8 cellular contexts compared by ENCODE assay signal in the genomic region with DNA sequence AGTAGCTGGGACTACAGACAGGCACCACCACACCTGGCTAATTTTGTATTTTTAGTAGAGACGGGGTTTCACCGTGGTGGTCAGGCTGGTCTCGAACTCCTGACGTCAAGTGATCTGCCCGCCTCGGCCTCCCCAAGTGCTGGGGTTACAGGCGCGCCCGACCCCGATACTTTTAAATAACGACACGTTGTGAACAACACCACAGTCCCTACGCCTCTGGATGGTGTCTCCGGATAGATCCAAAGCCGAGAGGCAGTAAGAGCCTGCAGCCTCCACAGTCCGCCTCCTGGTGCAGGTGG. TPM values are rescaled to one million over a fixed set of nuclear protein-coding genes. Genes with fewer than 3 reads are reported as not detected.
A peak's percentile ranks its signal among the peaks of the same experiment; 100 is the strongest.
DNase-seq lines count a peak whose midpoint lies in the region; ATAC-seq, FAIRE-seq and TF ChIP-seq lines count a peak whose summit lies in the region.
"Not testable (repeated sequence)": the region's sequence is repeated elsewhere in the genome, so short reads cannot be mapped to it uniquely, and the experiment has no call there.

No MANE protein-coding gene starts in this region.

- peak overlapping the region; percentile 62 to 72 (median 64) for H3K4me3 Mint-ChIP-seq in T-cell
- H3K4me3 Mint-ChIP-seq in astrocyte (ENCODE audit: unreplicated experiment), result peak overlapping the region; percentile 80

- WGBS in esophagus muscularis mucosa, result no CpG with 5 or more reads among the region's 16 CpGs
- 44% methylated on average over 16 of the region's 16 CpGs for WGBS in HepG2 (ENCODE audit: low lambda C conversion rate)
- 10% methylated on average over 16 of the region's 16 CpGs for WGBS in pancreas, 2 donors
- 6% methylated on average over 16 of the region's 16 CpGs; no CpG with 5 or more reads in 1 of the 2 donors for WGBS in transverse colon (ENCODE audit: low coverage in 1 of 2), 2 donors

- TF ChIP-seq POLR2A in esophagus muscularis mucosa (IDR thresholded peaks at IDR 0.05; ENCODE audit: low read depth); HepG2 (IDR thresholded peaks at IDR 0.05; ENCODE audit: insufficient read depth in 1 of 2, low read depth in 2 of 2, low read length in 2 of 2); transverse colon (IDR thresholded peaks at IDR 0.05): not testable (repeated sequence)

- intact Hi-C loops in esophagus muscularis mucosa (cut with DNase I); HepG2 (cut with micrococcal nuclease; ENCODE audit: unreplicated experiment); pancreas (cut with DNase I); transverse colon (cut with DNase I; ENCODE audit: low total_unique reads): not testable (repeated sequence)

- not testable (repeated sequence) for H3K27me3 Mint-ChIP-seq in T-cell; astrocyte (ENCODE audit: low read depth, unreplicated experiment)

- peaks cover 33% of the 10 kb centered on the region for H3K4me1 ChIP-seq in DND-41 (ENCODE audit: insufficient read depth, low read length)
- H3K4me1 ChIP-seq in astrocyte (ENCODE audit: insufficient read depth, low read length), result peaks cover 18% of the 10 kb centered on the region
- peaks cover 4 to 26% (median 21%) of the 10 kb centered on the region in 4 donors for H3K4me1 ChIP-seq in esophagus muscularis mucosa
- H3K4me1 ChIP-seq in HepG2 (ENCODE audit: insufficient read depth, low read length), result peaks cover 58% of the 10 kb centered on the region
- H3K4me1 ChIP-seq in pancreas, result peaks cover 0 to 13% (median 0%) of the 10 kb centered on the region in 3 donors
- H3K4me1 ChIP-seq in transverse colon, result peaks cover 3 to 22% (median 14%) of the 10 kb centered on the region in 4 donors

- H2AFZ ChIP-seq in DND-41 (ENCODE audit: low read depth, low read length), result peak overlapping the region; percentile 88
- H2AFZ ChIP-seq in astrocyte (ENCODE audit: low read depth, low read length), result peak overlapping the region; percentile 83
- not testable (repeated sequence) for H2AFZ ChIP-seq in HepG2 (ENCODE audit: low read length)

- H3K4me3 ChIP-seq in DND-41 (ENCODE audit: low read depth in 1 of 2, low read length in 2 of 2), result peak overlapping the region; percentile 66 to 87; a peak in 3 of 4 replicates
- H3K4me3 ChIP-seq in astrocyte (ENCODE audit: insufficient read depth, low read depth, low read length), result peak overlapping the region; percentile 64
- peak overlapping the region; percentile 82 to 89 (median 86) for H3K4me3 ChIP-seq in esophagus muscularis mucosa
- peak overlapping the region; percentile 81 to 86 (median 83) for H3K4me3 ChIP-seq in HepG2 (replicated peaks in 1 of 3; ENCODE audit: insufficient read depth in 1 of 3, low read depth in 2 of 3, low read length in 3 of 3)
- peak overlapping the region; percentile 72 to 92 (median 82) for H3K4me3 ChIP-seq in pancreas
- H3K4me3 ChIP-seq in transverse colon, result peak overlapping the region; percentile 56 to 89 (median 69)

- not testable (repeated sequence) for TF ChIP-seq CTCF in DND-41 (IDR thresholded peaks at IDR 0.05; ENCODE audit: borderline replicate concordance, extremely low read depth, low read length, poor library complexity, severe bottlenecking); astrocyte (IDR thresholded peaks at IDR 0.05; ENCODE audit: insufficient read depth, low read depth, low read length); esophagus muscularis mucosa (IDR thresholded peaks at IDR 0.05); HepG2 (CRISPR knock-in tag; IDR thresholded peaks at IDR 0.05); pancreas (IDR thresholded peaks at IDR 0.05); transverse colon (IDR thresholded peaks at IDR 0.05)

- FAIRE-seq in astrocyte (lab: Jason Lieb, UNC); HepG2 (lab: Jason Lieb, UNC); pancreas (lab: Jason Lieb, UNC): not testable (repeated sequence)

- CTCF ChIA-PET in T-cell (lab: Charles Lee), result interaction anchor here in 1 of 2 donors (0.5 kb wide), 1 partner anchor 19 kb away, joined by 3 read pairs; no protein-coding TSS in a partner anchor
- CTCF ChIA-PET in HepG2 (lab: Yijun Ruan, JAX; ENCODE audit: low intra/inter-chr PET ratio, low total read pairs), result not testable (repeated sequence)

- H3K4me2 ChIP-seq in DND-41 (ENCODE audit: insufficient read depth, low read length), result peak overlapping the region; percentile 98
- peak overlapping the region; percentile 97 for H3K4me2 ChIP-seq in astrocyte (ENCODE audit: low read length)
- H3K4me2 ChIP-seq in HepG2 (ENCODE audit: low read depth, low read length), result peak overlapping the region; percentile 70

- ATAC-seq in DND-41 (ENCODE audit: insufficient read depth, low read depth) (peak; percentile 54), HG03280 (IDR thresholded peaks at IDR 0.05; ENCODE audit: unreplicated experiment) (peak; percentile 14), T-cell (replicated peaks in 1 of 4) (peak in 1 of 4 experiments; percentile 8), HepG2 (peak; percentile 50), pancreas (peak in 2 of 4 donors; percentile 31 to 33)

- in situ Hi-C loops in HepG2 (cut with HindIII; ENCODE audit: extremely low pct_ligation_motif_present, low pct_unique_long_range_greater_than_20kb); transverse colon (cut with MboI; ENCODE audit: low pct_ligation_motif_present in 1 of 4, low pct_unique_long_range_greater_than_20kb in 1 of 4, low sequenced_read_pairs in 3 of 4): not testable (repeated sequence)

- peaks cover 0 to 17% (median 6%) of the 10 kb centered on the region in 3 donors for H3K4me1 Mint-ChIP-seq in T-cell
- H3K4me1 Mint-ChIP-seq in astrocyte (ENCODE audit: low read depth, unreplicated experiment), result not testable (repeated sequence)

- H3K9me3 ChIP-seq in DND-41 (ENCODE audit: insufficient read depth, low read length, severe bottlenecking); astrocyte (ENCODE audit: insufficient read depth, low read depth, low read length); esophagus muscularis mucosa; HepG2 (ENCODE audit: low read length); pancreas; transverse colon: not testable (repeated sequence)

- H3K9me3 Mint-ChIP-seq in T-cell; astrocyte (ENCODE audit: unreplicated experiment): not testable (repeated sequence)

- not testable (repeated sequence) for DNase-seq in DND-41; T-cell; astrocyte (ENCODE audit: low read depth); esophagus muscularis mucosa (ENCODE audit: extremely low spot score); HepG2 (ENCODE audit: low spot score); transverse colon
- DNase-seq in pancreas, result peak in 1 of 6 donors; percentile 26

- POLR2A ChIA-PET in T-cell (lab: Charles Lee); HepG2 (lab: Yijun Ruan, JAX): not testable (repeated sequence)

- not testable (repeated sequence) for H4K20me1 ChIP-seq in DND-41 (ENCODE audit: insufficient read depth, low read length); HepG2 (ENCODE audit: insufficient read depth, low read length)
- H4K20me1 ChIP-seq in astrocyte (ENCODE audit: insufficient read depth, low read length), result peaks cover 43% of the 10 kb centered on the region

- H3K9ac ChIP-seq in DND-41 (ENCODE audit: low read depth, low read length), result peak overlapping the region; percentile 81
- peak overlapping the region; percentile 82 for H3K9ac ChIP-seq in astrocyte (ENCODE audit: low read length)
- H3K9ac ChIP-seq in HepG2 (ENCODE audit: insufficient read depth, low read depth, low read length), result peak overlapping the region; percentile 88

- H3K36me3 ChIP-seq in DND-41 (ENCODE audit: insufficient read depth, low read length); astrocyte (ENCODE audit: insufficient read depth, low read length); esophagus muscularis mucosa; HepG2 (replicated peaks in 1 of 2; ENCODE audit: control insufficient read depth in 1 of 2, insufficient read depth in 2 of 2, low read length in 2 of 2); pancreas; transverse colon: not testable (repeated sequence)

- H3K27ac ChIP-seq in DND-41 (ENCODE audit: low read length), result peak overlapping the region; percentile 66
- H3K27ac ChIP-seq in astrocyte (ENCODE audit: low read depth, low read length), result peak overlapping the region; percentile 50
- H3K27ac ChIP-seq in esophagus muscularis mucosa (replicated peaks in 1 of 4), result peak overlapping the region; percentile 85 to 93 (median 89)
- peak overlapping the region; percentile 72 for H3K27ac ChIP-seq in HepG2 (ENCODE audit: extremely low read length, insufficient read depth, low read length)
- H3K27ac ChIP-seq in pancreas, result peak overlapping the region; percentile 55 to 66 (median 60)
- H3K27ac ChIP-seq in transverse colon, result peak overlapping the region; percentile 86 to 89 (median 88)

- H3K36me3 Mint-ChIP-seq in T-cell; astrocyte (ENCODE audit: low read depth, unreplicated experiment): not testable (repeated sequence)

- BruUV-seq in HepG2 (replicated peaks; lab: Mats Ljungman, UMichigan), result not testable (repeated sequence)

- H3K27me3 ChIP-seq in DND-41 (ENCODE audit: insufficient read depth, low read length, poor library complexity); astrocyte (ENCODE audit: insufficient read depth, low read length); esophagus muscularis mucosa; HepG2 (ENCODE audit: control insufficient read depth in 1 of 2, insufficient read depth in 2 of 2, low read length in 2 of 2); pancreas; transverse colon: not testable (repeated sequence)

- not testable (repeated sequence) for TF ChIP-seq EP300 in esophagus muscularis mucosa (IDR thresholded peaks at IDR 0.05); HepG2 (IDR thresholded peaks at IDR 0.05; ENCODE audit: low read depth in 2 of 2, low read length in 2 of 2); HepG2 (CRISPR knock-in tag; IDR thresholded peaks at IDR 0.05; ENCODE audit: borderline replicate concordance); transverse colon (IDR thresholded peaks at IDR 0.05; ENCODE audit: low read depth)

- TF ChIP-seq RAD21 in HepG2 (CRISPR knock-in tag; IDR thresholded peaks at IDR 0.05), result not testable (repeated sequence)

- H3K79me2 ChIP-seq in DND-41 (ENCODE audit: insufficient read depth, low read length) (peaks cover 16% of the 10 kb centered on the region), astrocyte (ENCODE audit: insufficient read depth, low read length) (peaks cover 38% of the 10 kb centered on the region), HepG2 (ENCODE audit: insufficient read depth, low read length) (peaks cover 24% of the 10 kb centered on the region)

- not testable (repeated sequence) for H3K27ac Mint-ChIP-seq in T-cell; astrocyte (ENCODE audit: unreplicated experiment)

RNA-seq across cellular contexts. Expression of a gene that starts 0.8 kb away (rescaled TPM):
- total RNA-seq in T-cell (1 to 10 TPM; 1.3 to 3.0 (median 2.2) TPM), astrocyte (25.8 and 26.6 TPM in 2 replicates), esophagus muscularis mucosa (10 to 100 TPM in 1 of 4 donors, 1 to 10 TPM in 3; 2.1 to 10.8 (median 5.1) TPM), HepG2 (2016; rRNA removed; fragmentation: Illumina TruSeq; extraction: Trizol) (16.5 and 25.2 TPM in 2 replicates), pancreas (1 to 10 TPM; 4.7 to 9.0 (median 6.3) TPM), transverse colon (1 to 10 TPM; 3.2 to 6.4 (median 4.1) TPM)
- total RNA-seq in HepG2 (2016; cell fraction: cytosol; rRNA removed; fragmentation: Illumina TruSeq; extraction: Trizol; ENCODE audit: low read depth), result 11.6 and 12.3 TPM in 2 replicates
- total RNA-seq in HepG2 (2016; cell fraction: insoluble cytoplasmic fraction; rRNA removed; fragmentation: Illumina TruSeq; extraction: Trizol), result 16.8 and 25.2 TPM in 2 replicates
- total RNA-seq in HepG2 (2016; cell fraction: membrane; rRNA removed; fragmentation: Illumina TruSeq; extraction: Trizol), result 24.8 and 30.1 TPM in 2 replicates
- total RNA-seq in HepG2 (2016; cell fraction: nucleus; rRNA removed; fragmentation: Illumina TruSeq; extraction: Trizol), result 22.5 and 29.8 TPM in 2 replicates
- polyA plus RNA-seq in HepG2 (2011; rRNA removed) (46.6 and 53.8 TPM in 2 replicates), pancreas (1 to 10 TPM; 3.2 to 6.5 TPM)
- 55.4 and 57.8 TPM in 2 replicates for polyA plus RNA-seq in HepG2 (2011; cell fraction: cytosol; rRNA removed)
- 29.5 and 29.7 TPM in 2 replicates for polyA plus RNA-seq in HepG2 (2011; cell fraction: nucleus; rRNA removed)
- polyA plus RNA-seq in HepG2 (2012), result 28.7 and 29.6 TPM in 2 replicates
- polyA plus RNA-seq in HepG2 (2016; cell fraction: cytosol; fragmentation: Illumina TruSeq; extraction: Trizol; ENCODE audit: low read depth), result 16.6 and 21.9 TPM in 2 replicates
- polyA plus RNA-seq in HepG2 (2016; cell fraction: insoluble cytoplasmic fraction; fragmentation: Illumina TruSeq; extraction: Trizol; ENCODE audit: low read depth), result 21.1 and 27.9 TPM in 2 replicates
- polyA plus RNA-seq in HepG2 (2016; cell fraction: membrane; fragmentation: Illumina TruSeq; extraction: Trizol; ENCODE audit: low read depth), result 30.8 and 33.2 TPM in 2 replicates
- polyA plus RNA-seq in HepG2 (2016; cell fraction: nucleus; fragmentation: Illumina TruSeq; extraction: Trizol; ENCODE audit: insufficient read depth, low read depth), result 48.5 and 49.8 TPM in 2 replicates
- 112 and 176 TPM in 2 replicates for polyA minus RNA-seq in HepG2 (2011; rRNA and poly(A)+ RNA removed; ENCODE audit: low replicate concordance)
- polyA minus RNA-seq in HepG2 (2011; cell fraction: cytosol; rRNA and poly(A)+ RNA removed), result 36.8 and 39.7 TPM in 2 replicates
- 18.0 and 23.5 TPM in 2 replicates for polyA minus RNA-seq in HepG2 (2011; cell fraction: nucleus; rRNA and poly(A)+ RNA removed)

RNA-seq across cellular contexts. Expression of a gene that starts 17.0 kb away (rescaled TPM):
- total RNA-seq in T-cell (10 to 100 TPM; 58.7 to 88.1 (median 70.6) TPM), astrocyte (79.6 and 83.5 TPM in 2 replicates), esophagus muscularis mucosa (10 to 100 TPM; 19.9 to 24.9 (median 22.8) TPM), HepG2 (2016; rRNA removed; fragmentation: Illumina TruSeq; extraction: Trizol) (17.3 and 21.8 TPM in 2 replicates), pancreas (10 to 100 TPM; 25.2 to 42.5 (median 30.9) TPM), transverse colon (10 to 100 TPM; 26.4 to 80.4 (median 47.7) TPM)
- 8.1 and 10.4 TPM in 2 replicates for total RNA-seq in HepG2 (2016; cell fraction: cytosol; rRNA removed; fragmentation: Illumina TruSeq; extraction: Trizol; ENCODE audit: low read depth)
- total RNA-seq in HepG2 (2016; cell fraction: insoluble cytoplasmic fraction; rRNA removed; fragmentation: Illumina TruSeq; extraction: Trizol), result 17.9 and 18.2 TPM in 2 replicates
- total RNA-seq in HepG2 (2016; cell fraction: membrane; rRNA removed; fragmentation: Illumina TruSeq; extraction: Trizol), result 6.2 and 7.3 TPM in 2 replicates
- total RNA-seq in HepG2 (2016; cell fraction: nucleus; rRNA removed; fragmentation: Illumina TruSeq; extraction: Trizol), result 13.4 and 15.3 TPM in 2 replicates
- polyA plus RNA-seq in HepG2 (2011; rRNA removed) (12.5 and 13.3 TPM in 2 replicates), pancreas (10 to 100 TPM in 1 of 2 donors, 1 to 10 TPM in 1; 7.0 to 13.0 TPM)
- 7.6 and 8.0 TPM in 2 replicates for polyA plus RNA-seq in HepG2 (2011; cell fraction: cytosol; rRNA removed)
- polyA plus RNA-seq in HepG2 (2011; cell fraction: nucleus; rRNA removed), result 10.5 and 11.7 TPM in 2 replicates
- polyA plus RNA-seq in HepG2 (2012), result 11.0 and 12.6 TPM in 2 replicates
- 1.3 and 1.4 TPM in 2 replicates for polyA plus RNA-seq in HepG2 (2016; cell fraction: cytosol; fragmentation: Illumina TruSeq; extraction: Trizol; ENCODE audit: low read depth)
- polyA plus RNA-seq in HepG2 (2016; cell fraction: insoluble cytoplasmic fraction; fragmentation: Illumina TruSeq; extraction: Trizol; ENCODE audit: low read depth), result 12.9 and 17.6 TPM in 2 replicates
- 3.0 and 3.4 TPM in 2 replicates for polyA plus RNA-seq in HepG2 (2016; cell fraction: membrane; fragmentation: Illumina TruSeq; extraction: Trizol; ENCODE audit: low read depth)
- polyA plus RNA-seq in HepG2 (2016; cell fraction: nucleus; fragmentation: Illumina TruSeq; extraction: Trizol; ENCODE audit: insufficient read depth, low read depth), result 18.7 and 20.8 TPM in 2 replicates
- polyA minus RNA-seq in HepG2 (2011; rRNA and poly(A)+ RNA removed; ENCODE audit: low replicate concordance), result 109 and 127 TPM in 2 replicates
- polyA minus RNA-seq in HepG2 (2011; cell fraction: cytosol; rRNA and poly(A)+ RNA removed), result 24.4 and 27.0 TPM in 2 replicates
- polyA minus RNA-seq in HepG2 (2011; cell fraction: nucleus; rRNA and poly(A)+ RNA removed), result 35.8 and 54.7 TPM in 2 replicates

RNA-seq across cellular contexts. Expression of a gene that starts 20.5 kb away (rescaled TPM):
- total RNA-seq in T-cell (10 to 100 TPM; 19.6 to 38.2 (median 36.0) TPM), astrocyte (17.3 and 18.4 TPM in 2 replicates), esophagus muscularis mucosa (10 to 100 TPM; 15.4 to 21.2 (median 19.0) TPM), HepG2 (2016; rRNA removed; fragmentation: Illumina TruSeq; extraction: Trizol) (22.7 and 28.2 TPM in 2 replicates), pancreas (10 to 100 TPM in 2 of 6 donors, 1 to 10 TPM in 4; 7.2 to 13.1 (median 8.3) TPM), transverse colon (10 to 100 TPM; 10.5 to 70.3 (median 12.4) TPM)
- total RNA-seq in HepG2 (2016; cell fraction: cytosol; rRNA removed; fragmentation: Illumina TruSeq; extraction: Trizol; ENCODE audit: low read depth), result 1.6 and 2.8 TPM in 2 replicates
- total RNA-seq in HepG2 (2016; cell fraction: insoluble cytoplasmic fraction; rRNA removed; fragmentation: Illumina TruSeq; extraction: Trizol), result 23.2 and 25.6 TPM in 2 replicates
- 7.3 and 7.8 TPM in 2 replicates for total RNA-seq in HepG2 (2016; cell fraction: membrane; rRNA removed; fragmentation: Illumina TruSeq; extraction: Trizol)
- 14.5 and 15.4 TPM in 2 replicates for total RNA-seq in HepG2 (2016; cell fraction: nucleus; rRNA removed; fragmentation: Illumina TruSeq; extraction: Trizol)
- polyA plus RNA-seq in HepG2 (2011; rRNA removed) (10.8 and 13.6 TPM in 2 replicates), pancreas (1 to 10 TPM; 6.3 to 8.5 TPM)
- 5.1 and 7.0 TPM in 2 replicates for polyA plus RNA-seq in HepG2 (2011; cell fraction: cytosol; rRNA removed)
- polyA plus RNA-seq in HepG2 (2011; cell fraction: nucleus; rRNA removed), result 15.7 and 16.5 TPM in 2 replicates
- 10.4 and 10.6 TPM in 2 replicates for polyA plus RNA-seq in HepG2 (2012)
- polyA plus RNA-seq in HepG2 (2016; cell fraction: cytosol; fragmentation: Illumina TruSeq; extraction: Trizol; ENCODE audit: low read depth), result 0.83 and 1.1 TPM in 2 replicates
- polyA plus RNA-seq in HepG2 (2016; cell fraction: insoluble cytoplasmic fraction; fragmentation: Illumina TruSeq; extraction: Trizol; ENCODE audit: low read depth), result 18.5 and 22.6 TPM in 2 replicates
- 2.1 and 3.2 TPM in 2 replicates for polyA plus RNA-seq in HepG2 (2016; cell fraction: membrane; fragmentation: Illumina TruSeq; extraction: Trizol; ENCODE audit: low read depth)
- polyA plus RNA-seq in HepG2 (2016; cell fraction: nucleus; fragmentation: Illumina TruSeq; extraction: Trizol; ENCODE audit: insufficient read depth, low read depth), result 17.5 and 17.6 TPM in 2 replicates
- polyA minus RNA-seq in HepG2 (2011; rRNA and poly(A)+ RNA removed; ENCODE audit: low replicate concordance), result 30.3 and 134 TPM in 2 replicates
- polyA minus RNA-seq in HepG2 (2011; cell fraction: cytosol; rRNA and poly(A)+ RNA removed), result 6.5 and 6.9 TPM in 2 replicates
- 9.9 and 11.6 TPM in 2 replicates for polyA minus RNA-seq in HepG2 (2011; cell fraction: nucleus; rRNA and poly(A)+ RNA removed)

RNA-seq across cellular contexts. Expression of a gene that starts 50.5 kb away (rescaled TPM):
- total RNA-seq in T-cell (10 to 100 TPM; 66.9 to 85.1 (median 76.8) TPM), astrocyte (48.3 and 61.8 TPM in 2 replicates), esophagus muscularis mucosa (10 to 100 TPM; 25.7 to 73.6 (median 53.9) TPM), HepG2 (2016; rRNA removed; fragmentation: Illumina TruSeq; extraction: Trizol) (87.8 and 112 TPM in 2 replicates), pancreas (10 to 100 TPM; 19.9 to 36.8 (median 28.0) TPM), transverse colon (100 to 1,000 TPM in 1 of 4 donors, 10 to 100 TPM in 3; 65.5 to 124 (median 73.7) TPM)
- 9.8 and 11.3 TPM in 2 replicates for total RNA-seq in HepG2 (2016; cell fraction: cytosol; rRNA removed; fragmentation: Illumina TruSeq; extraction: Trizol; ENCODE audit: low read depth)
- 79.1 and 124 TPM in 2 replicates for total RNA-seq in HepG2 (2016; cell fraction: insoluble cytoplasmic fraction; rRNA removed; fragmentation: Illumina TruSeq; extraction: Trizol)
- 22.5 and 25.3 TPM in 2 replicates for total RNA-seq in HepG2 (2016; cell fraction: membrane; rRNA removed; fragmentation: Illumina TruSeq; extraction: Trizol)
- 44.3 and 54.7 TPM in 2 replicates for total RNA-seq in HepG2 (2016; cell fraction: nucleus; rRNA removed; fragmentation: Illumina TruSeq; extraction: Trizol)
- polyA plus RNA-seq in HepG2 (2011; rRNA removed) (42.0 and 53.7 TPM in 2 replicates), pancreas (10 to 100 TPM; 18.7 to 35.2 TPM)
- polyA plus RNA-seq in HepG2 (2011; cell fraction: cytosol; rRNA removed), result 29.7 and 47.5 TPM in 2 replicates
- 30.6 and 44.9 TPM in 2 replicates for polyA plus RNA-seq in HepG2 (2011; cell fraction: nucleus; rRNA removed)
- polyA plus RNA-seq in HepG2 (2012), result 56.4 and 101 TPM in 2 replicates
- 6.7 and 7.7 TPM in 2 replicates for polyA plus RNA-seq in HepG2 (2016; cell fraction: cytosol; fragmentation: Illumina TruSeq; extraction: Trizol; ENCODE audit: low read depth)
- polyA plus RNA-seq in HepG2 (2016; cell fraction: insoluble cytoplasmic fraction; fragmentation: Illumina TruSeq; extraction: Trizol; ENCODE audit: low read depth), result 153 and 154 TPM in 2 replicates
- polyA plus RNA-seq in HepG2 (2016; cell fraction: membrane; fragmentation: Illumina TruSeq; extraction: Trizol; ENCODE audit: low read depth), result 13.2 and 14.9 TPM in 2 replicates
- polyA plus RNA-seq in HepG2 (2016; cell fraction: nucleus; fragmentation: Illumina TruSeq; extraction: Trizol; ENCODE audit: insufficient read depth, low read depth), result 86.8 and 90.1 TPM in 2 replicates
- 13.1 and 20.3 TPM in 2 replicates for polyA minus RNA-seq in HepG2 (2011; rRNA and poly(A)+ RNA removed; ENCODE audit: low replicate concordance)
- polyA minus RNA-seq in HepG2 (2011; cell fraction: cytosol; rRNA and poly(A)+ RNA removed), result 14.1 and 21.6 TPM in 2 replicates
- polyA minus RNA-seq in HepG2 (2011; cell fraction: nucleus; rRNA and poly(A)+ RNA removed), result 37.0 and 38.0 TPM in 2 replicates

RNA-seq across cellular contexts. Expression of a gene that starts 50.6 kb away (rescaled TPM):
- 10 to 100 TPM; 23.0 to 34.1 (median 25.6) TPM for total RNA-seq in T-cell
- 7.7 and 8.3 TPM in 2 replicates for total RNA-seq in astrocyte
- total RNA-seq in esophagus muscularis mucosa, result 10 to 100 TPM; 17.4 to 25.9 (median 23.9) TPM
- total RNA-seq in HepG2 (2016; rRNA removed; fragmentation: Illumina TruSeq; extraction: Trizol), result 25.5 and 30.3 TPM in 2 replicates
- total RNA-seq in HepG2 (2016; cell fraction: cytosol; rRNA removed; fragmentation: Illumina TruSeq; extraction: Trizol; ENCODE audit: low read depth), result 4.8 and 5.8 TPM in 2 replicates
- 26.8 and 31.7 TPM in 2 replicates for total RNA-seq in HepG2 (2016; cell fraction: insoluble cytoplasmic fraction; rRNA removed; fragmentation: Illumina TruSeq; extraction: Trizol)
- total RNA-seq in HepG2 (2016; cell fraction: membrane; rRNA removed; fragmentation: Illumina TruSeq; extraction: Trizol), result 8.4 and 8.7 TPM in 2 replicates
- 17.8 and 20.7 TPM in 2 replicates for total RNA-seq in HepG2 (2016; cell fraction: nucleus; rRNA removed; fragmentation: Illumina TruSeq; extraction: Trizol)
- polyA plus RNA-seq in HepG2 (2011; rRNA removed), result 12.3 and 12.4 TPM in 2 replicates
- polyA plus RNA-seq in HepG2 (2011; cell fraction: cytosol; rRNA removed), result 16.1 and 17.4 TPM in 2 replicates
- 9.4 and 10.2 TPM in 2 replicates for polyA plus RNA-seq in HepG2 (2011; cell fraction: nucleus; rRNA removed)
- 12.8 and 14.9 TPM in 2 replicates for polyA plus RNA-seq in HepG2 (2012)
- polyA plus RNA-seq in HepG2 (2016; cell fraction: cytosol; fragmentation: Illumina TruSeq; extraction: Trizol; ENCODE audit: low read depth), result 3.0 and 3.1 TPM in 2 replicates
- polyA plus RNA-seq in HepG2 (2016; cell fraction: insoluble cytoplasmic fraction; fragmentation: Illumina TruSeq; extraction: Trizol; ENCODE audit: low read depth), result 25.8 and 28.8 TPM in 2 replicates
- polyA plus RNA-seq in HepG2 (2016; cell fraction: membrane; fragmentation: Illumina TruSeq; extraction: Trizol; ENCODE audit: low read depth), result 4.6 and 4.9 TPM in 2 replicates
- 13.4 and 15.4 TPM in 2 replicates for polyA plus RNA-seq in HepG2 (2016; cell fraction: nucleus; fragmentation: Illumina TruSeq; extraction: Trizol; ENCODE audit: insufficient read depth, low read depth)
- 12.6 and 16.7 TPM in 2 replicates for polyA minus RNA-seq in HepG2 (2011; rRNA and poly(A)+ RNA removed; ENCODE audit: low replicate concordance)
- polyA minus RNA-seq in HepG2 (2011; cell fraction: cytosol; rRNA and poly(A)+ RNA removed), result 6.9 and 10.1 TPM in 2 replicates
- 28.8 and 34.7 TPM in 2 replicates for polyA minus RNA-seq in HepG2 (2011; cell fraction: nucleus; rRNA and poly(A)+ RNA removed)
- 10 to 100 TPM; 11.4 to 17.6 (median 13.9) TPM for total RNA-seq in pancreas
- 10 to 100 TPM; 11.3 to 19.1 TPM for polyA plus RNA-seq in pancreas
- total RNA-seq in transverse colon, result 10 to 100 TPM in 2 of 4 donors, under 1 TPM in 1, not detected in 1; 1.00 to 13.4 (median 12.5) TPM
